17 cellular contexts compared by ENCODE assay signal in the genomic region with DNA sequence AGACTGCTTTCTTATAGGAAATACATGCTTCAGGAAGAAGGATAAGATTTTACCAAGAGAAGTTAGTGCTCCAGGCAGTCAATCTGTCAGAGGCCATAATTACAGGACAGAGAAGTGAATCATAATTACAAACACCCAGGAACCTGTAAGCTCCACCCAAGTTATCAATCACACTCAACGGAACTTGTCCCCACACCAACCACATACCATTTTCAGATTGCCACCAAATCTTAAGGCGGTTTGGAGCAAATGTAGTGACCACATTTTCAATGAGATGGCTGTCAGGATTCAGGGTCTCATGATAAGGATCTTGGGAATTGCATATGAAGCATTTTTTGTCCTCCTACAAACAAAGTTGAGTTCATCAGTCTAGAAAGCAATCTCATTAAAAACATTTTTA. TPM values are rescaled to one million over a fixed set of nuclear protein-coding genes. Genes with fewer than 3 reads are reported as not detected.
DNase-seq lines count a peak whose midpoint lies in the region; ATAC-seq, FAIRE-seq and TF ChIP-seq lines count a peak whose summit lies in the region.
"Had no signal": no experiment of that assay in that cellular context is flagged by ENCODE, and none has a peak within 500 bp of the region (broad histone marks: within the 10 kb centered on the region; RNA-seq: fewer than 3 reads in every experiment).

No MANE protein-coding gene starts in this region.

- intact Hi-C loops in HepG2 (cut with micrococcal nuclease; ENCODE audit: unreplicated experiment) (no loop called here), right lobe of liver (cut with DNase I) (no loop called here)

- H3K36me3 ChIP-seq in HepG2 (replicated peaks in 1 of 2; ENCODE audit: control insufficient read depth in 1 of 2, insufficient read depth in 2 of 2, low read length in 2 of 2) = peaks cover 6 to 12% of the 10 kb centered on the region in 2 experiments
- peaks cover 0 to 5% (median 0%) of the 10 kb centered on the region in 4 donors for H3K36me3 ChIP-seq in right lobe of liver
- H3K36me3 ChIP-seq in kidney epithelial cell (ENCODE audit: control insufficient read depth, insufficient read depth, low read length) = peaks cover 4% of the 10 kb centered on the region
- H3K36me3 ChIP-seq: neutrophil had no signal

- H3K79me2 ChIP-seq in HepG2 (ENCODE audit: insufficient read depth, low read length) = peaks cover 13% of the 10 kb centered on the region

- H3K27ac Mint-ChIP-seq in brain = peak overlapping the region in 2 of 5 experiments; percentile 71 to 95
- H3K27ac Mint-ChIP-seq: activated naive CD8-positive, alpha-beta T cell treated with anti-CD3 and anti-CD28 coated beads, Interleukin-2, amount 10 ng/mL, durations not matched to agents 7 days and 5 days had no signal

- POLR2A ChIA-PET in HepG2 (lab: Yijun Ruan, JAX) = no interaction called here

- TF ChIP-seq RAD21 in HepG2 (CRISPR knock-in tag; IDR thresholded peaks at IDR 0.05) = no peak

- ATAC-seq in HepG2 (no peak), right lobe of liver (no peak)

- WGBS in HepG2 (ENCODE audit: low lambda C conversion rate) = 100% methylated on average over 2 of the region's 2 CpGs
- 69% methylated on average over 2 of the region's 2 CpGs for WGBS in right lobe of liver (ENCODE audit: insufficient coverage, low coverage, low lambda C conversion rate, missing lambda C conversion rate)

- H3K36me3 Mint-ChIP-seq in brain = peaks cover 23% of the 10 kb centered on the region
- H3K36me3 Mint-ChIP-seq: activated naive CD8-positive, alpha-beta T cell treated with anti-CD3 and anti-CD28 coated beads, Interleukin-2, amount 10 ng/mL, durations not matched to agents 7 days and 5 days had no signal

- H3K4me1 ChIP-seq in HepG2 (ENCODE audit: insufficient read depth, low read length) (peaks cover 89% of the 10 kb centered on the region), right lobe of liver (peaks cover 0 to 9% (median 0%) of the 10 kb centered on the region in 4 donors)

- no peak overlapping the region for H3K4me2 ChIP-seq in HepG2 (ENCODE audit: low read depth, low read length)

- no peak for TF ChIP-seq POLR2A in HepG2 (IDR thresholded peaks at IDR 0.05; ENCODE audit: insufficient read depth in 1 of 2, low read depth in 2 of 2, low read length in 2 of 2)
- no peak for TF ChIP-seq POLR2A in right lobe of liver (IDR thresholded peaks at IDR 0.05)

- H3K27me3 ChIP-seq in HepG2 (ENCODE audit: control insufficient read depth in 1 of 2, insufficient read depth in 2 of 2, low read length in 2 of 2) (no peaks in the 10 kb centered on the region), right lobe of liver (peaks cover 0 to 3% of the 10 kb centered on the region in 2 donors), kidney epithelial cell (ENCODE audit: control insufficient read depth, insufficient read depth, low read length) (no peaks in the 10 kb centered on the region)

- TF ChIP-seq EP300 in HepG2 (IDR thresholded peaks at IDR 0.05; ENCODE audit: low read depth in 2 of 2, low read length in 2 of 2) = no peak
- no peak for TF ChIP-seq EP300 in HepG2 (CRISPR knock-in tag; IDR thresholded peaks at IDR 0.05; ENCODE audit: borderline replicate concordance)

- H3K9me3 ChIP-seq in HepG2 (ENCODE audit: low read length) (no peaks in the 10 kb centered on the region), right lobe of liver (no peaks in the 10 kb centered on the region)
- H3K9me3 ChIP-seq: neutrophil had no signal

- H3K9me3 Mint-ChIP-seq in brain = no peaks in the 10 kb centered on the region
- H3K9me3 Mint-ChIP-seq: activated naive CD8-positive, alpha-beta T cell treated with anti-CD3 and anti-CD28 coated beads, Interleukin-2, amount 10 ng/mL, durations not matched to agents 7 days and 5 days had no signal

- no peak for DNase-seq in HepG2 (ENCODE audit: low spot score)
- no peak for DNase-seq in right lobe of liver
- DNase-seq in kidney epithelial cell (ENCODE audit: low read depth) = no peak
- no peak for DNase-seq in HUDEP-2 (lab: John Stamatoyannopoulos, UW; ENCODE audit: unreplicated experiment in 76 of 76)
- no peak for DNase-seq in NCI-H2081 treated with DMSO at 0.1 percent for 48 hours (lab: John Stamatoyannopoulos, UW)
- no peak for DNase-seq in NCI-H2029 treated with DMSO at 0.1 percent for 48 hours (lab: John Stamatoyannopoulos, UW)
- DNase-seq in medulla oblongata (ENCODE audit: extremely low spot score) = no peak
- DNase-seq: activated naive CD8-positive, alpha-beta T cell treated with anti-CD3 and anti-CD28 coated beads, Interleukin-2, amount 10 ng/mL, durations not matched to agents 7 days and 5 days; DMS 273 treated with DMSO at 0.1 percent for 48 hours; dorsolateral prefrontal cortex; head of caudate nucleus; Kasumi-1; NCI-H226 had no signal

- H3K27ac ChIP-seq in HepG2 (ENCODE audit: extremely low read length, insufficient read depth, low read length) (no peak overlapping the region), right lobe of liver (no peak overlapping the region)
- H3K27ac ChIP-seq: neutrophil had no signal

- BruUV-seq in HepG2 (replicated peaks; lab: Mats Ljungman, UMichigan) = no TSS peak

- in situ Hi-C loops in HepG2 (cut with HindIII; ENCODE audit: extremely low pct_ligation_motif_present, low pct_unique_long_range_greater_than_20kb) = no loop called here

- H3K9ac ChIP-seq in HepG2 (ENCODE audit: insufficient read depth, low read depth, low read length) = no peak overlapping the region

- CTCF ChIA-PET in HepG2 (lab: Yijun Ruan, JAX; ENCODE audit: low intra/inter-chr PET ratio, low total read pairs) = no interaction called here

- no peaks in the 10 kb centered on the region for H4K20me1 ChIP-seq in HepG2 (ENCODE audit: insufficient read depth, low read length)

- peaks cover 65% of the 10 kb centered on the region for H3K27me3 Mint-ChIP-seq in brain

- peak overlapping the region in 3 of 5 experiments; percentile 8 to 87 (median 34) for H3K4me3 Mint-ChIP-seq in brain
- H3K4me3 Mint-ChIP-seq: activated naive CD8-positive, alpha-beta T cell treated with anti-CD3 and anti-CD28 coated beads, Interleukin-2, amount 10 ng/mL, durations not matched to agents 7 days and 5 days had no signal

- H3K4me3 ChIP-seq in HepG2 (replicated peaks in 1 of 3; ENCODE audit: insufficient read depth in 1 of 3, low read depth in 2 of 3, low read length in 3 of 3) = no peak overlapping the region
- no peak overlapping the region for H3K4me3 ChIP-seq in right lobe of liver
- peak overlapping the region; percentile 22 for H3K4me3 ChIP-seq in kidney epithelial cell (ENCODE audit: low read depth, low read length)
- H3K4me3 ChIP-seq: dorsolateral prefrontal cortex had no signal

- TF ChIP-seq CTCF in HepG2 (CRISPR knock-in tag; IDR thresholded peaks at IDR 0.05) (no peak), right lobe of liver (IDR thresholded peaks at IDR 0.05) (no peak), brain (conservative IDR thresholded peaks at IDR 0.05) (no peak), kidney epithelial cell (IDR thresholded peaks at IDR 0.05; ENCODE audit: insufficient read depth, low read length, poor library complexity, severe bottlenecking) (no peak)

- no peak overlapping the region for H2AFZ ChIP-seq in HepG2 (ENCODE audit: low read length)

- no peak for FAIRE-seq in HepG2 (lab: Jason Lieb, UNC)
- FAIRE-seq: TTC549, urothelium cell line had no signal

- peaks cover 73% of the 10 kb centered on the region for H3K4me1 Mint-ChIP-seq in brain

TF ChIP-seq in HepG2, 621 proteins besides CTCF, POLR2A, EP300 and RAD21:
- no peak for TF ChIP-seq NPAS2 (CRISPR knock-in tag; IDR thresholded peaks at IDR 0.05; ENCODE audit: borderline replicate concordance)
- peak; percentile 21 to 36; a peak in 1 of 4 replicates for TF ChIP-seq MAFK (conservative IDR thresholded peaks at IDR 0.05 in 1 of 2, IDR thresholded peaks at IDR 0.05 in 1 of 2; ENCODE audit: low read length in 2 of 2)

RNA-seq across cellular contexts. Expression of a gene that starts 4.8 kb away (rescaled TPM):
- total RNA-seq in HepG2 (2016; rRNA removed; fragmentation: Illumina TruSeq; extraction: Trizol) (56.4 and 109 TPM in 2 replicates), right lobe of liver (10 to 100 TPM; 14.9 to 61.0 (median 28.9) TPM), kidney epithelial cell (245 and 264 TPM in 2 replicates)
- 12.3 and 15.0 TPM in 2 replicates for total RNA-seq in HepG2 (2016; cell fraction: cytosol; rRNA removed; fragmentation: Illumina TruSeq; extraction: Trizol; ENCODE audit: low read depth)
- total RNA-seq in HepG2 (2016; cell fraction: insoluble cytoplasmic fraction; rRNA removed; fragmentation: Illumina TruSeq; extraction: Trizol) = 48.3 and 110 TPM in 2 replicates
- 19.7 and 21.8 TPM in 2 replicates for total RNA-seq in HepG2 (2016; cell fraction: membrane; rRNA removed; fragmentation: Illumina TruSeq; extraction: Trizol)
- 137 and 161 TPM in 2 replicates for total RNA-seq in HepG2 (2016; cell fraction: nucleus; rRNA removed; fragmentation: Illumina TruSeq; extraction: Trizol)
- polyA plus RNA-seq in HepG2 (2011; rRNA removed) (124 and 127 TPM in 2 replicates), brain (ENCODE audit: insufficient read depth, low read depth, low replicate concordance) (11.2 TPM)
- 101 and 116 TPM in 2 replicates for polyA plus RNA-seq in HepG2 (2011; cell fraction: cytosol; rRNA removed)
- polyA plus RNA-seq in HepG2 (2011; cell fraction: nucleus; rRNA removed) = 265 and 290 TPM in 2 replicates
- polyA plus RNA-seq in HepG2 (2012) = 106 and 132 TPM in 2 replicates
- 5.0 and 5.8 TPM in 2 replicates for polyA plus RNA-seq in HepG2 (2016; cell fraction: cytosol; fragmentation: Illumina TruSeq; extraction: Trizol; ENCODE audit: low read depth)
- 59.1 and 60.9 TPM in 2 replicates for polyA plus RNA-seq in HepG2 (2016; cell fraction: insoluble cytoplasmic fraction; fragmentation: Illumina TruSeq; extraction: Trizol; ENCODE audit: low read depth)
- 8.8 and 14.3 TPM in 2 replicates for polyA plus RNA-seq in HepG2 (2016; cell fraction: membrane; fragmentation: Illumina TruSeq; extraction: Trizol; ENCODE audit: low read depth)
- 286 and 312 TPM in 2 replicates for polyA plus RNA-seq in HepG2 (2016; cell fraction: nucleus; fragmentation: Illumina TruSeq; extraction: Trizol; ENCODE audit: insufficient read depth, low read depth)
- polyA minus RNA-seq in HepG2 (2011; rRNA and poly(A)+ RNA removed; ENCODE audit: low replicate concordance) = 105 and 627 TPM in 2 replicates
- 120 and 164 TPM in 2 replicates for polyA minus RNA-seq in HepG2 (2011; cell fraction: cytosol; rRNA and poly(A)+ RNA removed)
- polyA minus RNA-seq in HepG2 (2011; cell fraction: nucleus; rRNA and poly(A)+ RNA removed) = 204 and 208 TPM in 2 replicates
- total RNA-seq: activated naive CD8-positive, alpha-beta T cell treated with anti-CD3 and anti-CD28 coated beads, Interleukin-2, amount 10 ng/mL, durations not matched to agents 7 days and 5 days had no signal
